8 cellular contexts compared by ENCODE assay signal in the genomic region with DNA sequence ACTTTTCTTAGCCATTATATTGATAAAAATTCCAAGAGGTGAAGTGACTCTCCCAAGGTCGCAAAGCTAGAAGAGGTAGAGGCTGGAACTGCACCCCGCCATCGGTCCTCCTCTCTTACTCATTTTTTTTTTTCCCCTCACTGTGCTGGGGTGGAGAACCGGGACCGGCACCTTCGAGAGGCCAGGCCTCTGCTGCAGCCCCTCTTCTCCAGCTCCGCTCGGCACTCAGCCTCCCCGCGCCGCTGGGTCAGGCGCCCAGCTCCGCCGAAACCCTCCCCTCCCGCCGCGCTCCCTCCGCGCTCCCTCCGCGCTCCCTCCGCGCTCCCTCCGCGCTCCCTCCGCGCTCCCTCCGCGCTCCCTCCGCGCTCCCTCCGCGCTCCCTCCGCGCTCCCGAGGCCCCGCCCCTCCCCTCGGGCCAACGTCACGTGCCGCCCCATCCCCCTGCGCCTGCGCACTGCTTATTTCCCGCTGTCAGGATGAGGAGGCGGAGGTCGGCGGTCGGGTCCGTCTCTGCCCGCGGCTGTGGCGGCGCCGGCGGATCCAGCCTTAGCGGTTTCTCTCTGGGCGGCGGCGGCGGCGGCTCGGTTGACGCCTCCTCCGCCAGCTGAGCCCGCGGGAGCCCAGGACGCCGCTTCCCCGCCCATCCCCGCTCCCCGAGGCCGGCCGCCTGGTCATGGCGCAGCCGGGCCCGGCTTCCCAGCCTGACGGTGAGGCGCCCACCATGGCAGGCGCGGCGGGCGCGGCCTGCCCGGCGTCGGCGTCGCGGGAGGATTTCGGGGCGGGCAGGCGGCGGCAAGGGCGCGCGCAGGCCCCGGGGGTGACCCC. TPM values are rescaled to one million over a fixed set of nuclear protein-coding genes. Genes with fewer than 3 reads are reported as not detected.
DNase-seq lines count a peak whose midpoint lies in the region; ATAC-seq and TF ChIP-seq lines count a peak whose summit lies in the region.

A gene with protein sequence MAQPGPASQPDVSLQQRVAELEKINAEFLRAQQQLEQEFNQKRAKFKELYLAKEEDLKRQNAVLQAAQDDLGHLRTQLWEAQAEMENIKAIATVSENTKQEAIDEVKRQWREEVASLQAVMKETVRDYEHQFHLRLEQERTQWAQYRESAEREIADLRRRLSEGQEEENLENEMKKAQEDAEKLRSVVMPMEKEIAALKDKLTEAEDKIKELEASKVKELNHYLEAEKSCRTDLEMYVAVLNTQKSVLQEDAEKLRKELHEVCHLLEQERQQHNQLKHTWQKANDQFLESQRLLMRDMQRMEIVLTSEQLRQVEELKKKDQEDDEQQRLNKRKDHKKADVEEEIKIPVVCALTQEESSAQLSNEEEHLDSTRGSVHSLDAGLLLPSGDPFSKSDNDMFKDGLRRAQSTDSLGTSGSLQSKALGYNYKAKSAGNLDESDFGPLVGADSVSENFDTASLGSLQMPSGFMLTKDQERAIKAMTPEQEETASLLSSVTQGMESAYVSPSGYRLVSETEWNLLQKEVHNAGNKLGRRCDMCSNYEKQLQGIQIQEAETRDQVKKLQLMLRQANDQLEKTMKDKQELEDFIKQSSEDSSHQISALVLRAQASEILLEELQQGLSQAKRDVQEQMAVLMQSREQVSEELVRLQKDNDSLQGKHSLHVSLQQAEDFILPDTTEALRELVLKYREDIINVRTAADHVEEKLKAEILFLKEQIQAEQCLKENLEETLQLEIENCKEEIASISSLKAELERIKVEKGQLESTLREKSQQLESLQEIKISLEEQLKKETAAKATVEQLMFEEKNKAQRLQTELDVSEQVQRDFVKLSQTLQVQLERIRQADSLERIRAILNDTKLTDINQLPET (plus strand): TSS at position 471 of the 825 bp plus-strand sequence. CDS start 203 bp downstream, at position 674.

- H3K9me3 Mint-ChIP-seq in activated naive CD8-positive, alpha-beta T cell treated with anti-CD3 and anti-CD28 coated beads, Interleukin-2, amount 50 U/mL, for 24 hours = no peaks in the 10 kb centered on the region

- no peak within 1 kb of the TSS for H3K23ac ChIP-seq in trophoblast cell (ENCODE audit: low read length)

- no peaks in the 10 kb centered on the region for H3K9me2 ChIP-seq in HCT116 (ENCODE audit: insufficient read depth)

- peak in 2 of 3 experiments; percentile 29 to 31; a peak in 3 of 6 replicates for TF ChIP-seq CTCF in HCT116 (IDR thresholded peaks at IDR 0.05 in 2 of 3, conservative IDR thresholded peaks at IDR 0.05 in 1 of 3; ENCODE audit: borderline replicate concordance in 1 of 3, insufficient read depth in 1 of 3, low read depth in 2 of 3, low read length in 2 of 3)
- peak; percentile 14 for TF ChIP-seq CTCF in cardiac muscle cell (IDR thresholded peaks at IDR 0.05; ENCODE audit: low read depth, low read length)
- TF ChIP-seq CTCF in tibial artery (IDR thresholded peaks at IDR 0.05) = peak; percentile 4 to 15

- TF ChIP-seq RAD21 in HCT116 (IDR thresholded peaks at IDR 0.05; ENCODE audit: low read depth) = no peak

- peak within 1 kb of the TSS; percentile 85 for H3K4ac ChIP-seq in trophoblast cell (ENCODE audit: low read depth, low read length)

- RAD21 ChIA-PET in HCT116 (lab: Charles Lee; ENCODE audit: low non-redundant PET in 1 of 2, low total read pairs in 2 of 2, uncharacterized antibody in 2 of 2, unreplicated experiment in 2 of 2) = no interaction called here

- peak; percentile 84 for ATAC-seq in HCT116
- ATAC-seq in activated naive CD8-positive, alpha-beta T cell treated with anti-CD3 and anti-CD28 coated beads, Interleukin-2, amount 50 U/mL, for 24 hours = peak; percentile 73

- 0 out of 4 replicates have a peak, but pooled peaks cover 3% of the 10 kb centered on the region in 2 experiments for H3K36me3 ChIP-seq in HCT116 (ENCODE audit: control insufficient read depth in 1 of 2, insufficient read depth in 2 of 2, low read length in 2 of 2)
- H3K36me3 ChIP-seq in cardiac muscle cell = no peaks in the 10 kb centered on the region
- H3K36me3 ChIP-seq in trophoblast cell (ENCODE audit: control insufficient read depth in 1 of 2, insufficient read depth in 2 of 2, low read length in 2 of 2) = no peaks in the 10 kb centered on the region
- H3K36me3 ChIP-seq in tibial artery = no peaks in the 10 kb centered on the region

- H2AFZ ChIP-seq in HCT116 (ENCODE audit: low read depth, low read length, poor library complexity, severe bottlenecking) = peak within 1 kb of the TSS; percentile 0
- peak within 1 kb of the TSS; percentile 78 for H2AFZ ChIP-seq in trophoblast cell (ENCODE audit: insufficient read depth, low read length, poor library complexity)

- H3K36me3 Mint-ChIP-seq in activated naive CD8-positive, alpha-beta T cell treated with anti-CD3 and anti-CD28 coated beads, Interleukin-2, amount 50 U/mL, for 24 hours (ENCODE audit: low read depth) = peaks cover 18% of the 10 kb centered on the region

- H3K4me1 Mint-ChIP-seq in activated naive CD8-positive, alpha-beta T cell treated with anti-CD3 and anti-CD28 coated beads, Interleukin-2, amount 50 U/mL, for 24 hours = peaks cover 46% of the 10 kb centered on the region

- peaks cover 4% of the 10 kb centered on the region; the same call in 1 of the 2 replicates for H4K20me1 ChIP-seq in HCT116 (ENCODE audit: insufficient read depth)

- no peak within 1 kb of the TSS for H2AK5ac ChIP-seq in trophoblast cell (ENCODE audit: low read length)

- H3K27me3 Mint-ChIP-seq in activated naive CD8-positive, alpha-beta T cell treated with anti-CD3 and anti-CD28 coated beads, Interleukin-2, amount 50 U/mL, for 24 hours = peaks cover 2% of the 10 kb centered on the region

- POLR2A ChIA-PET in HCT116 (lab: Charles Lee) = interaction anchor here (1.0 kb wide), 1 partner anchor 10 kb away, joined by 4 read pairs; no protein-coding TSS in a partner anchor

- peaks cover 12 to 21% of the 10 kb centered on the region in 2 experiments for H3K4me1 ChIP-seq in HCT116 (ENCODE audit: control insufficient read depth in 1 of 2, insufficient read depth in 2 of 2, low read length in 2 of 2)
- peaks cover 20% of the 10 kb centered on the region for H3K4me1 ChIP-seq in cardiac muscle cell (ENCODE audit: low read depth)
- H3K4me1 ChIP-seq in trophoblast cell (ENCODE audit: control insufficient read depth in 1 of 2, insufficient read depth in 2 of 2, low read length in 2 of 2) = peaks cover 7 to 13% of the 10 kb centered on the region in 2 experiments
- peaks cover 0 to 28% (median 18%) of the 10 kb centered on the region in 4 donors for H3K4me1 ChIP-seq in tibial artery

- H3K27ac ChIP-seq in HCT116 (ENCODE audit: low read depth, low read length) (peak within 1 kb of the TSS; percentile 59), cardiac muscle cell (peak within 1 kb of the TSS; percentile 97), trophoblast cell (ENCODE audit: low read depth, low read length) (peak within 1 kb of the TSS; percentile 85), tibial artery (peak within 1 kb of the TSS; percentile 90 to 94)

- peak; percentile 92 for DNase-seq in ELR (ENCODE audit: low read depth)
- DNase-seq in HCT116 (ENCODE audit: low read depth, low spot score) = peak; percentile 64
- DNase-seq in NCI-H128 (lab: John Stamatoyannopoulos, UW; ENCODE audit: unreplicated experiment) = peak; percentile 62
- DNase-seq in T follicular helper cell (ENCODE audit: low read depth) = peak; percentile 90
- peak; percentile 97 for DNase-seq in activated naive CD8-positive, alpha-beta T cell treated with anti-CD3 and anti-CD28 coated beads, Interleukin-2, amount 50 U/mL, for 24 hours
- DNase-seq in cardiac muscle cell (ENCODE audit: low read depth in 1 of 2, low spot score in 1 of 2) = peak; percentile 93 to 95
- DNase-seq in trophoblast cell = peak; percentile 76 to 95
- DNase-seq in tibial artery = peak; percentile 82 to 93

- peak within 1 kb of the TSS; percentile 54 for H2BK12ac ChIP-seq in trophoblast cell (ENCODE audit: low read length)

- peak within 1 kb of the TSS; percentile 64 for H2BK120ac ChIP-seq in trophoblast cell (ENCODE audit: insufficient read depth, low read length, poor library complexity)

- H3K27ac Mint-ChIP-seq in activated naive CD8-positive, alpha-beta T cell treated with anti-CD3 and anti-CD28 coated beads, Interleukin-2, amount 50 U/mL, for 24 hours = peak within 1 kb of the TSS; percentile 92

- peak within 1 kb of the TSS; percentile 92 for H4K12ac ChIP-seq in trophoblast cell (ENCODE audit: low read depth, low read length)

- peaks cover 45% of the 10 kb centered on the region for H3K79me2 ChIP-seq in HCT116 (ENCODE audit: insufficient read depth, low read length)
- H3K79me2 ChIP-seq in trophoblast cell (ENCODE audit: control insufficient read depth, insufficient read depth, low read length, poor library complexity) = peaks cover 9% of the 10 kb centered on the region

- BruUV-seq in HCT116 (replicated peaks; lab: Mats Ljungman, UMichigan) = no TSS peak

- peak within 1 kb of the TSS; percentile 92 for H4K91ac ChIP-seq in trophoblast cell (ENCODE audit: low read depth, low read length)

- peaks cover 6% of the 10 kb centered on the region for H3K79me1 ChIP-seq in trophoblast cell (ENCODE audit: low read length)

- peak within 1 kb of the TSS; percentile 96 for H3K18ac ChIP-seq in trophoblast cell (ENCODE audit: low read length)

- no CpG with 5 or more reads among the region's 97 CpGs for WGBS in trophoblast cell (ENCODE audit: extremely low coverage, insufficient coverage, insufficient read length)

- CTCF ChIA-PET in HCT116 (lab: Charles Lee) = interaction anchor here (0.6 kb wide), 1 partner anchor 154 kb away, joined by 3 read pairs; no protein-coding TSS in a partner anchor

- peak within 1 kb of the TSS; percentile 96 for H3K14ac ChIP-seq in trophoblast cell (ENCODE audit: low read length)

- TF ChIP-seq POLR2A in HCT116 (IDR thresholded peaks at IDR 0.05; ENCODE audit: borderline replicate concordance, extremely low read depth, insufficient read depth, insufficient read length) = peak; percentile 26

- H3K4me2 ChIP-seq in HCT116 (ENCODE audit: low read length) = peak within 1 kb of the TSS; percentile 91
- H3K4me2 ChIP-seq in trophoblast cell (ENCODE audit: low read length) = peak within 1 kb of the TSS; percentile 80

- peak within 1 kb of the TSS; percentile 75 for H3K9ac ChIP-seq in HCT116 (ENCODE audit: low read length)
- peak within 1 kb of the TSS; percentile 43 for H3K9ac ChIP-seq in trophoblast cell (ENCODE audit: low read length)

- H3K4me3 ChIP-seq in HCT116 (replicated peaks in 1 of 2; ENCODE audit: low read depth in 1 of 2, low read length in 2 of 2) (peak within 1 kb of the TSS; percentile 57 to 77), cardiac muscle cell (peak within 1 kb of the TSS; percentile 95), trophoblast cell (ENCODE audit: low read depth, low read length) (peak within 1 kb of the TSS; percentile 96), tibial artery (peak within 1 kb of the TSS; percentile 84 to 96)

- peak within 1 kb of the TSS; percentile 82 for H3K4me3 Mint-ChIP-seq in activated naive CD8-positive, alpha-beta T cell treated with anti-CD3 and anti-CD28 coated beads, Interleukin-2, amount 50 U/mL, for 24 hours

- intact Hi-C loops in HCT116 (cut with micrococcal nuclease) (no loop called here), tibial artery (cut with DNase I; ENCODE audit: low total_unique reads) (no loop called here)

- H2BK5ac ChIP-seq in trophoblast cell (ENCODE audit: low read depth, low read length, poor library complexity) = peak within 1 kb of the TSS; percentile 90

- peak within 1 kb of the TSS; percentile 90 for H4K8ac ChIP-seq in trophoblast cell (ENCODE audit: low read depth, low read length)

- H3K27me3 ChIP-seq in HCT116 (ENCODE audit: insufficient read depth, low read length) (no peaks in the 10 kb centered on the region), cardiac muscle cell (no peaks in the 10 kb centered on the region), trophoblast cell (ENCODE audit: insufficient read depth, low read length) (no peaks in the 10 kb centered on the region), tibial artery (no peaks in the 10 kb centered on the region)

- H3K9me3 ChIP-seq in HCT116 (ENCODE audit: control insufficient read depth in 1 of 2, insufficient read depth in 1 of 2, low read depth in 1 of 2, low read length in 2 of 2) = no peaks in the 10 kb centered on the region
- H3K9me3 ChIP-seq in cardiac muscle cell (ENCODE audit: low read depth) = no peaks in the 10 kb centered on the region
- H3K9me3 ChIP-seq in trophoblast cell (ENCODE audit: insufficient read depth, low read depth, low read length) = no peaks in the 10 kb centered on the region
- no peaks in the 10 kb centered on the region for H3K9me3 ChIP-seq in tibial artery

RNA-seq across cellular contexts. Expression of the gene that starts here (rescaled TPM):
- total RNA-seq in HCT116 (2021; ENCODE audit: unreplicated experiment) (38.5 TPM), cardiac muscle cell (37.5 and 38.5 TPM in 2 replicates)
- polyA plus RNA-seq in HCT116 (2012) = 13.9 and 19.5 TPM in 2 replicates
- 36.0 and 43.5 TPM in 2 replicates for polyA plus RNA-seq in cardiac muscle cell
- 27.1 and 27.4 TPM in 2 replicates for polyA plus RNA-seq in trophoblast cell (2013)

Comparison
In these comparisons a context has a peak if more than half of its experiments do, and no peak if none do; other contexts are left out.
1. Peak in every context shown above with its lines: DNase-seq, ATAC-seq, H3K4me3 ChIP-seq and H3K27ac ChIP-seq.